Comparison of ENCODE assay signal across 17 cellular contexts in the genomic region with DNA sequence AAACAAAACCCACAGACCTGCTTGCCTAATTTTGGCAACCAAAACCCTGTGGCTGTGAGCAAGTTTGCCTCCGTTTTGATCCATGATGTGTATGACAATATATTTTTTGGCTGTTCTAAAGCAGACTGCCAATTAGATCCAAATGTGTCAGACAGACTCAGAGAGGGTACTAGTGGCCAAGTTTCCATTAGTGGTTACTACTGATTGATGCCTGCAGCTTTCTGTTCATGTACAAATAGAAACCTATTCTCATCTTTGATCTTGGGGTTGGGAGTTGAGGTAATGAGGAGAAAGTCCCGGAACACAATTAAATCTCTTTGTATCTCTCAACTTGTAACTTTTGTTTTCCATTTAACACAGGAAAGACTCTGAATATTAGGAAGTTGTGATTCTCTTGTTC.
DNase-seq lines count a peak whose midpoint lies in the region; ATAC-seq and TF ChIP-seq lines count a peak whose summit lies in the region.
"Had no signal": no experiment of that assay in that cellular context is flagged by ENCODE, and none has a peak within 500 bp of the region (broad histone marks: within the 10 kb centered on the region; RNA-seq: fewer than 3 reads in every experiment).

No MANE protein-coding gene starts in this region.

- no peak overlapping the region for H3K27ac Mint-ChIP-seq in activated naive CD8-positive, alpha-beta T cell treated with anti-CD3 and anti-CD28 coated beads, Interleukin-2, amount 50 U/mL, for 24 hours
- H3K27ac Mint-ChIP-seq in activated naive CD8-positive, alpha-beta T cell treated with anti-CD3 and anti-CD28 coated beads for 36 hours: no peak overlapping the region
- peak overlapping the region; percentile 0 for H3K27ac Mint-ChIP-seq in type B pancreatic cell
- H3K27ac Mint-ChIP-seq: CD8-positive, alpha-beta memory T cell had no signal

- H3K36me3 Mint-ChIP-seq in activated naive CD8-positive, alpha-beta T cell treated with anti-CD3 and anti-CD28 coated beads, Interleukin-2, amount 50 U/mL, for 24 hours (ENCODE audit: low read depth): no peaks in the 10 kb centered on the region
- H3K36me3 Mint-ChIP-seq in activated naive CD8-positive, alpha-beta T cell treated with anti-CD3 and anti-CD28 coated beads for 36 hours: peaks cover 4% of the 10 kb centered on the region
- H3K36me3 Mint-ChIP-seq in type B pancreatic cell: no peaks in the 10 kb centered on the region
- H3K36me3 Mint-ChIP-seq: CD8-positive, alpha-beta memory T cell had no signal

- peak overlapping the region; percentile 9 for H3K4me3 ChIP-seq in epithelial cell of esophagus (ENCODE audit: low read length)
- H3K4me3 ChIP-seq: BLaER1 had no signal

- peaks cover 16% of the 10 kb centered on the region for H3K4me1 Mint-ChIP-seq in activated naive CD8-positive, alpha-beta T cell treated with anti-CD3 and anti-CD28 coated beads, Interleukin-2, amount 50 U/mL, for 24 hours
- peaks cover 16% of the 10 kb centered on the region for H3K4me1 Mint-ChIP-seq in activated naive CD8-positive, alpha-beta T cell treated with anti-CD3 and anti-CD28 coated beads for 36 hours
- H3K4me1 Mint-ChIP-seq in type B pancreatic cell (ENCODE audit: unreplicated experiment): peaks cover 7% of the 10 kb centered on the region
- H3K4me1 Mint-ChIP-seq: CD8-positive, alpha-beta memory T cell had no signal

- DNase-seq in activated naive CD8-positive, alpha-beta T cell treated with anti-CD3 and anti-CD28 coated beads, Interleukin-2, amount 50 U/mL, for 24 hours: no peak
- DNase-seq in activated naive CD8-positive, alpha-beta T cell treated with anti-CD3 and anti-CD28 coated beads for 36 hours: no peak
- peak; percentile 30 for DNase-seq in epithelial cell of esophagus (ENCODE audit: low read depth)
- peak; percentile 16 for DNase-seq in iris pigment epithelial cell (ENCODE audit: low read depth)
- DNase-seq in type B pancreatic cell (ENCODE audit: extremely low spot score, unreplicated experiment): no peak
- DNase-seq in left lobe of liver (ENCODE audit: low spot score): no peak
- DNase-seq in omental fat pad (ENCODE audit: low spot score): no peak
- DNase-seq in HPDE6-E6E7 (ENCODE audit: extremely low spot score): no peak
- DNase-seq: CD8-positive, alpha-beta memory T cell; DND-41; KG1; NCI-H1092 treated with DMSO at 0.1 percent for 48 hours; NCI-H1694 treated with DMSO at 0.1 percent for 48 hours; NCI-H526 treated with DMSO at 0.1 percent for 48 hours; OCI-M1; RPMI8226 had no signal

- H3K27me3 Mint-ChIP-seq in activated naive CD8-positive, alpha-beta T cell treated with anti-CD3 and anti-CD28 coated beads, Interleukin-2, amount 50 U/mL, for 24 hours: peaks cover 4% of the 10 kb centered on the region
- peaks cover 22% of the 10 kb centered on the region for H3K27me3 Mint-ChIP-seq in activated naive CD8-positive, alpha-beta T cell treated with anti-CD3 and anti-CD28 coated beads for 36 hours
- H3K27me3 Mint-ChIP-seq in type B pancreatic cell: no peaks in the 10 kb centered on the region

- H3K9me3 Mint-ChIP-seq in activated naive CD8-positive, alpha-beta T cell treated with anti-CD3 and anti-CD28 coated beads, Interleukin-2, amount 50 U/mL, for 24 hours: no peaks in the 10 kb centered on the region
- peaks cover 4% of the 10 kb centered on the region for H3K9me3 Mint-ChIP-seq in activated naive CD8-positive, alpha-beta T cell treated with anti-CD3 and anti-CD28 coated beads for 36 hours
- H3K9me3 Mint-ChIP-seq in type B pancreatic cell: no peaks in the 10 kb centered on the region
- H3K9me3 Mint-ChIP-seq: CD8-positive, alpha-beta memory T cell had no signal

- TF ChIP-seq CTCF in epithelial cell of esophagus (IDR thresholded peaks at IDR 0.05; ENCODE audit: insufficient read depth, low read depth, low read length, missing control alignments) (no peak), type B pancreatic cell (conservative IDR thresholded peaks at IDR 0.05) (no peak), omental fat pad (IDR thresholded peaks at IDR 0.05) (no peak)

- no peak overlapping the region for H3K4me3 Mint-ChIP-seq in activated naive CD8-positive, alpha-beta T cell treated with anti-CD3 and anti-CD28 coated beads, Interleukin-2, amount 50 U/mL, for 24 hours
- H3K4me3 Mint-ChIP-seq in activated naive CD8-positive, alpha-beta T cell treated with anti-CD3 and anti-CD28 coated beads for 36 hours: no peak overlapping the region
- no peak overlapping the region for H3K4me3 Mint-ChIP-seq in type B pancreatic cell
- H3K4me3 Mint-ChIP-seq: CD8-positive, alpha-beta memory T cell had no signal

- ATAC-seq in activated naive CD8-positive, alpha-beta T cell treated with anti-CD3 and anti-CD28 coated beads, Interleukin-2, amount 50 U/mL, for 24 hours: peak; percentile 37
- ATAC-seq in left lobe of liver: no peak
- ATAC-seq in omental fat pad (ENCODE audit: low FRiP score): no peak

Comparison
In these comparisons a context has a peak if more than half of its experiments do, and no peak if none do; other contexts are left out.
1. DNase-seq: peak in epithelial cell of esophagus (single experiment) and iris pigment epithelial cell (single experiment); none in activated naive CD8-positive, alpha-beta T cell treated with anti-CD3 and anti-CD28 coated beads, Interleukin-2, amount 50 U/mL, for 24 hours (single experiment), activated naive CD8-positive, alpha-beta T cell treated with anti-CD3 and anti-CD28 coated beads for 36 hours (single experiment), type B pancreatic cell (single experiment), left lobe of liver (single experiment), omental fat pad (single experiment) and HPDE6-E6E7 (single experiment).